Comparison of ENCODE assay signal across 17 cellular contexts in the genomic region with DNA sequence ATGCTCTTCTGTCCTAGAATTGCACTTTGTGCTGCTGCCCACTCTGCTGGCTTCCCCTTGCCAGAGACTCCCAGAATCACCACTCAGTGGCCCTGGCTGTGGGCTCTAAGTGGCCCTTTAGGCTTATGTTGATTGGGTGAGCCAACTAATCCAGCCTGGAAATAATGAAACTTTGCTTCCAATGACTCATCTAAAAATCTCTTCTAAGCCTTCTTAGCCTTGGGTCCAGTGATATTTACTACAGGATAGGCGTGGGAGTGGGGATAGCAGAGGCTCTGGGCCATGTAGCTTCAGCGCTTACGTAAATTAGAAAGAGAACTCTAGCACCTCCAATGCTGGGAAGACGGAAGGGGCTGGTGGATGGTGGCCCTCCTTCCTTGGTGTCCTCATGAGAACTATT.
A peak's percentile ranks its signal among the peaks of the same experiment; 100 is the strongest.
DNase-seq lines count a peak whose midpoint lies in the region; ATAC-seq and TF ChIP-seq lines count a peak whose summit lies in the region.
"Had no signal": no experiment of that assay in that cellular context is flagged by ENCODE, and none has a peak within 500 bp of the region (broad histone marks: within the 10 kb centered on the region; RNA-seq: fewer than 3 reads in every experiment).

No MANE protein-coding gene starts in this region.

- H3K4me1 ChIP-seq in HAP-1 = no peaks in the 10 kb centered on the region
- H3K4me1 ChIP-seq: BLaER1 had no signal

- peak; percentile 5 for DNase-seq in EH (ENCODE audit: low read depth)
- DNase-seq in M059J (ENCODE audit: low read depth) = peak; percentile 9
- peak; percentile 88 for DNase-seq in retinal pigment epithelial cell (ENCODE audit: low read depth)
- no peak for DNase-seq in C1 segment of cervical spinal cord (lab: John Stamatoyannopoulos, UW)
- DNase-seq in HAP-1 (ENCODE audit: low spot score in 2 of 2) = no peak
- no peak for DNase-seq in effector CD8-positive, alpha-beta T cell (lab: John Stamatoyannopoulos, UW)
- DNase-seq: 8988T; CD8-positive, alpha-beta T cell; COR-L47; DMS 273 treated with DMSO at 0.1 percent for 48 hours; DMS53; DND-41; GOT3; H7 had no signal

- no peaks in the 10 kb centered on the region for H3K9me3 ChIP-seq in HAP-1
- H3K9me3 ChIP-seq: BLaER1 had no signal

- ATAC-seq in GM21529 (IDR thresholded peaks at IDR 0.05; ENCODE audit: unreplicated experiment) = no peak
- ATAC-seq: CD8-positive, alpha-beta T cell had no signal

- H3K27me3 ChIP-seq in HAP-1 (ENCODE audit: low read depth) = no peaks in the 10 kb centered on the region
- H3K27me3 ChIP-seq: BLaER1 had no signal

- H3K4me3 ChIP-seq in retinal pigment epithelial cell (ENCODE audit: low read length) = no peak overlapping the region
- no peak overlapping the region for H3K4me3 ChIP-seq in HAP-1
- H3K4me3 ChIP-seq: BLaER1 had no signal

- in situ Hi-C loops in HAP-1 (cut with MboI; ENCODE audit: low sequenced_read_pairs) = no loop called here

- peak overlapping the region; percentile 22 for H3K27ac ChIP-seq in angular gyrus (ENCODE audit: low read depth, low read length)
- H3K27ac ChIP-seq: BLaER1 had no signal

- no peak for TF ChIP-seq CTCF in retinal pigment epithelial cell (conservative IDR thresholded peaks at IDR 0.05; ENCODE audit: low read depth, low read length)

- H3K36me3 ChIP-seq in HAP-1 (replicated peaks) = no peaks in the 10 kb centered on the region
- H3K36me3 ChIP-seq: BLaER1 had no signal

Comparison
In these comparisons a context has a peak if more than half of its experiments do, and no peak if none do; other contexts are left out.
1. DNase-seq: peak in EH (single experiment), M059J (single experiment) and retinal pigment epithelial cell (single experiment); none in C1 segment of cervical spinal cord (0 of 14), HAP-1 (0 of 2) and effector CD8-positive, alpha-beta T cell (single experiment).